ENCODE assay signal across 15 cellular contexts in genomic region chr1:202713110-202713509, GRCh38. TPM values are rescaled to one million over a fixed set of nuclear protein-coding genes. Genes with fewer than 3 reads are reported as not detected.
A peak's percentile ranks its signal among the peaks of the same experiment; 100 is the strongest.
DNase-seq lines count a peak whose midpoint lies in the region; ATAC-seq and TF ChIP-seq lines count a peak whose summit lies in the region.
"Had no signal": no experiment of that assay in that cellular context is flagged by ENCODE, and none has a peak within 500 bp of the region (broad histone marks: within the 10 kb centered on the region; RNA-seq: fewer than 3 reads in every experiment).

No MANE protein-coding gene starts in this region.

- H3K4me1 Mint-ChIP-seq in WTC11: peaks cover 45% of the 10 kb centered on the region

- peaks cover 31% of the 10 kb centered on the region for H3K27me3 Mint-ChIP-seq in WTC11 (ENCODE audit: low read depth)

- H3K27ac Mint-ChIP-seq in WTC11: 0 out of 2 replicates have a peak overlapping the region, but pooled peaks have one; percentile 29
- H3K27ac Mint-ChIP-seq: activated naive CD4-positive, alpha-beta T cell treated with anti-CD3 and anti-CD28 coated beads for 36 hours; effector memory CD8-positive, alpha-beta T cell had no signal

- DNase-seq in DMS153 (lab: John Stamatoyannopoulos, UW) (peak; percentile 92), NCI-H146 treated with DMSO at 0.1 percent for 48 hours (lab: John Stamatoyannopoulos, UW; ENCODE audit: unreplicated experiment) (peak; percentile 25), WTC11 (ENCODE audit: low spot score) (no peak), left colon (no peak), NCI-H1694 treated with DMSO at 0.1 percent for 48 hours (lab: John Stamatoyannopoulos, UW) (no peak), GM13976 (ENCODE audit: low spot score) (no peak), NCI-H226 (no peak)
- DNase-seq in stimulated activated naive CD4-positive, alpha-beta T cell (lab: John Stamatoyannopoulos, UW): no peak
- DNase-seq: activated naive CD4-positive, alpha-beta T cell treated with anti-CD3 and anti-CD28 coated beads for 36 hours; effector memory CD8-positive, alpha-beta T cell; midbrain; NCI-H1436 treated with DMSO at 0.1 percent for 48 hours; pancreas; spleen had no signal

- POLR2A ChIA-PET in WTC11 (lab: Charles Lee): interaction anchor here (1.9 to 2.2 kb wide), 2 partner anchors 10 to 371 kb away, joined by 4 to 5 read pairs; partner anchors contain the start of gene UBE2T

- H3K36me3 Mint-ChIP-seq in WTC11: no peaks in the 10 kb centered on the region

- ATAC-seq in WTC11 (no peak), left colon (peak; percentile 75)
- ATAC-seq: effector memory CD8-positive, alpha-beta T cell had no signal

- no peak overlapping the region for H3K4me3 Mint-ChIP-seq in WTC11
- H3K4me3 Mint-ChIP-seq: activated naive CD4-positive, alpha-beta T cell treated with anti-CD3 and anti-CD28 coated beads for 36 hours; effector memory CD8-positive, alpha-beta T cell had no signal

- CTCF ChIA-PET in WTC11 (lab: Charles Lee): interaction anchor here (0.5 to 5.1 kb wide), 14 partner anchors 10 to 690 kb away, joined by 3 to 76 read pairs (median 4); no protein-coding TSS in a partner anchor

- TF ChIP-seq CTCF in WTC11 (IDR thresholded peaks at IDR 0.05) (no peak), GM13976 (IDR thresholded peaks at IDR 0.05; ENCODE audit: borderline replicate concordance, control extremely low read depth, extremely low read depth, insufficient read depth, missing control alignments) (no peak)

- H3K9me3 Mint-ChIP-seq in WTC11: no peaks in the 10 kb centered on the region
- H3K9me3 Mint-ChIP-seq: activated naive CD4-positive, alpha-beta T cell treated with anti-CD3 and anti-CD28 coated beads for 36 hours; effector memory CD8-positive, alpha-beta T cell had no signal

- in situ Hi-C loops in GM13976 (cut with MboI; ENCODE audit: low sequenced_read_pairs, unreplicated experiment): loop anchor here (25.0 kb wide), 1 partner anchor 251 kb away; no protein-coding TSS in a partner anchor

- intact Hi-C loops in left colon (cut with DNase I, micrococcal nuclease): loop anchor here in 1 of 2 donors (10.0 kb wide), 1 partner anchor 238 kb away; no protein-coding TSS in a partner anchor

TF ChIP-seq in WTC11, 78 proteins besides CTCF, POLR2A, EP300 and RAD21:
- TF ChIP-seq GABPB1 (CRISPR knock-in tag; IDR thresholded peaks at IDR 0.05): no peak
- TF ChIP-seq ZBTB21 (CRISPR knock-in tag; IDR thresholded peaks at IDR 0.05; ENCODE audit: borderline replicate concordance): no peak
- no peak for TF ChIP-seq TP53 (CRISPR knock-in tag; IDR thresholded peaks at IDR 0.05)
- TF ChIP-seq SP1 (CRISPR knock-in tag; conservative IDR thresholded peaks at IDR 0.05): no peak
- TF ChIP-seq HMGXB4 (CRISPR knock-in tag; IDR thresholded peaks at IDR 0.05): no peak
- TF ChIP-seq ZNF512 (CRISPR knock-in tag; IDR thresholded peaks at IDR 0.05; ENCODE audit: borderline replicate concordance): no peak
- TF ChIP-seq ZNF219 (CRISPR knock-in tag; IDR thresholded peaks at IDR 0.05; ENCODE audit: borderline replicate concordance): no peak
- TF ChIP-seq NFE2L1 (CRISPR knock-in tag; IDR thresholded peaks at IDR 0.05): no peak
- no peak for TF ChIP-seq ZNF416 (CRISPR knock-in tag; IDR thresholded peaks at IDR 0.05)
- TF ChIP-seq TCF7 (CRISPR knock-in tag; IDR thresholded peaks at IDR 0.05; ENCODE audit: low read depth): no peak
- TF ChIP-seq TEAD1 (CRISPR knock-in tag; IDR thresholded peaks at IDR 0.05): no peak
- no peak for TF ChIP-seq IRF1 (CRISPR knock-in tag; IDR thresholded peaks at IDR 0.05)
- TF ChIP-seq AR (CRISPR knock-in tag; IDR thresholded peaks at IDR 0.05): no peak
- no peak for TF ChIP-seq ZNF138 (CRISPR knock-in tag; conservative IDR thresholded peaks at IDR 0.05)
- TF ChIP-seq NFATC4 (CRISPR knock-in tag; IDR thresholded peaks at IDR 0.05): no peak
- no peak for TF ChIP-seq ERG (CRISPR knock-in tag; IDR thresholded peaks at IDR 0.05)

RNA-seq across cellular contexts. Expression of gene SYT2, which starts 2.9 kb away (rescaled TPM):
- total RNA-seq in WTC11 (2021) (9.5 to 12.1 TPM (median 9.6 TPM) in 3 replicates), left colon (under 1 TPM; 0.06 to 0.42 TPM)
- total RNA-seq: activated CD8-positive, alpha-beta memory T cell treated with anti-CD3 and anti-CD28 coated beads for 36 hours; activated naive CD4-positive, alpha-beta T cell treated with anti-CD3 and anti-CD28 coated beads for 36 hours had no signal

Comparison
In these comparisons a context has a peak if more than half of its experiments do, and no peak if none do; other contexts are left out.
1. DNase-seq: peak in DMS153 (single experiment) and NCI-H146 treated with DMSO at 0.1 percent for 48 hours (single experiment); none in WTC11 (single experiment), left colon (0 of 2), stimulated activated naive CD4-positive, alpha-beta T cell (0 of 6), NCI-H1694 treated with DMSO at 0.1 percent for 48 hours (single experiment), GM13976 (single experiment) and NCI-H226 (single experiment).